Comparison of ENCODE assay signal across 1 cellular context in genomic region chr9:123268240-123268949, GRCh38.
TF ChIP-seq lines count a peak whose summit lies in the region.

STRBP (minus strand) TSS chr9:123268586; CDS start chr9:123184134, 84,452 bp downstream.

TF ChIP-seq in HepG2, 621 proteins besides CTCF, POLR2A, EP300 and RAD21 (continued from another document and continues in another):
- no peak; the same call in 1 of the 2 replicates for TF ChIP-seq ATF2 (CRISPR knock-in tag; IDR thresholded peaks at IDR 0.05)
- TF ChIP-seq ZNF414 (CRISPR knock-in tag; IDR thresholded peaks at IDR 0.05) = no peak
- TF ChIP-seq E2F5 (CRISPR knock-in tag; conservative IDR thresholded peaks at IDR 0.05) = 0 out of 2 replicates have a peak, but pooled peaks have one; percentile 39
- TF ChIP-seq ZNF740 (CRISPR knock-in tag; IDR thresholded peaks at IDR 0.05) = no peak
- TF ChIP-seq ZNF670 (CRISPR knock-in tag; IDR thresholded peaks at IDR 0.05; ENCODE audit: borderline replicate concordance) = no peak
- no peak for TF ChIP-seq ZSCAN22 (CRISPR knock-in tag; IDR thresholded peaks at IDR 0.05)
- no peak; the same call in 1 of the 2 replicates for TF ChIP-seq ZNF138 (CRISPR knock-in tag; IDR thresholded peaks at IDR 0.05; ENCODE audit: low read depth)
- no peak for TF ChIP-seq MIER2 (CRISPR knock-in tag; IDR thresholded peaks at IDR 0.05)
- no peak for TF ChIP-seq BCL6 (CRISPR knock-in tag; IDR thresholded peaks at IDR 0.05)
- TF ChIP-seq NR3C1 (CRISPR knock-in tag; IDR thresholded peaks at IDR 0.05) = no peak
- TF ChIP-seq ZBTB2 (CRISPR knock-in tag; IDR thresholded peaks at IDR 0.05; ENCODE audit: low read depth) = peak; percentile 77
- TF ChIP-seq NR2F2 (IDR thresholded peaks at IDR 0.05; ENCODE audit: borderline replicate concordance, low read depth) = no peak
- TF ChIP-seq CEBPZ (IDR thresholded peaks at IDR 0.05; ENCODE audit: low read length) = no peak
- no peak for TF ChIP-seq ZFP41 (CRISPR knock-in tag; IDR thresholded peaks at IDR 0.05; ENCODE audit: borderline replicate concordance)
- TF ChIP-seq YEATS4 (CRISPR knock-in tag; IDR thresholded peaks at IDR 0.05; ENCODE audit: borderline replicate concordance) = no peak
- TF ChIP-seq HINFP (CRISPR knock-in tag; IDR thresholded peaks at IDR 0.05; ENCODE audit: low read depth) = 0 out of 2 replicates have a peak, but pooled peaks have one; percentile 36
- no peak for TF ChIP-seq SRSF4 (IDR thresholded peaks at IDR 0.05; ENCODE audit: low read depth, low read length, poor library complexity, severe bottlenecking)
- TF ChIP-seq ZNF234 (CRISPR knock-in tag; conservative IDR thresholded peaks at IDR 0.05) = no peak
- no peak for TF ChIP-seq ZNF12 (CRISPR knock-in tag; IDR thresholded peaks at IDR 0.05)
- TF ChIP-seq SRSF9 (IDR thresholded peaks at IDR 0.05; ENCODE audit: borderline replicate concordance, insufficient read depth, low read depth, low read length, poor library complexity, severe bottlenecking) = no peak
- TF ChIP-seq EZH2 (conservative IDR thresholded peaks at IDR 0.05; ENCODE audit: low read depth, low read length) = no peak
- no peak for TF ChIP-seq ZSCAN29 (CRISPR knock-in tag; conservative IDR thresholded peaks at IDR 0.05)
- no peak for TF ChIP-seq ZNF274 (CRISPR knock-in tag; IDR thresholded peaks at IDR 0.05)
- TF ChIP-seq IKZF4 (CRISPR knock-in tag; IDR thresholded peaks at IDR 0.05; ENCODE audit: borderline replicate concordance, low read depth, not compliant biosample characterization) = no peak
- no peak for TF ChIP-seq NPAS2 (CRISPR knock-in tag; IDR thresholded peaks at IDR 0.05; ENCODE audit: borderline replicate concordance)
- no peak for TF ChIP-seq SRF (IDR thresholded peaks at IDR 0.05; ENCODE audit: low read depth, low read length)
- no peak for TF ChIP-seq HBP1 (CRISPR knock-in tag; IDR thresholded peaks at IDR 0.05; ENCODE audit: low read depth)
- TF ChIP-seq ZNF800 (CRISPR knock-in tag; IDR thresholded peaks at IDR 0.05) = no peak
- TF ChIP-seq RNF2 (conservative IDR thresholded peaks at IDR 0.05; ENCODE audit: low read depth) = no peak; the same call in 1 of the 2 replicates
- TF ChIP-seq ZMYM2 (CRISPR knock-in tag; IDR thresholded peaks at IDR 0.05) = no peak
- TF ChIP-seq E2F2 (CRISPR knock-in tag; IDR thresholded peaks at IDR 0.05; ENCODE audit: borderline replicate concordance) = no peak
- no peak for TF ChIP-seq ZNF354B (CRISPR knock-in tag; IDR thresholded peaks at IDR 0.05)
- TF ChIP-seq KDM5B (CRISPR knock-in tag; IDR thresholded peaks at IDR 0.05; ENCODE audit: borderline replicate concordance) = no peak
- peak; percentile 18; the same call in 1 of the 2 replicates for TF ChIP-seq TFAP4 (IDR thresholded peaks at IDR 0.05; ENCODE audit: borderline replicate concordance, low read depth)
- TF ChIP-seq ZZZ3 (CRISPR knock-in tag; IDR thresholded peaks at IDR 0.05; ENCODE audit: borderline replicate concordance) = no peak
- no peak for TF ChIP-seq CREB1 (IDR thresholded peaks at IDR 0.05)
- no peak for TF ChIP-seq CREB1 (CRISPR knock-in tag; IDR thresholded peaks at IDR 0.05)
- TF ChIP-seq HMGXB3 (CRISPR knock-in tag; IDR thresholded peaks at IDR 0.05; ENCODE audit: borderline replicate concordance) = no peak
- no peak for TF ChIP-seq ZNF207 (IDR thresholded peaks at IDR 0.05; ENCODE audit: borderline replicate concordance)
